In genomic region chr5:1344975-1345838, GRCh38 we compare ENCODE assay signal across 8 cellular contexts. TPM values are rescaled to one million over a fixed set of nuclear protein-coding genes. Genes with fewer than 3 reads are reported as not detected.
DNase-seq lines count a peak whose midpoint lies in the region; ATAC-seq and TF ChIP-seq lines count a peak whose summit lies in the region.

Gene CLPTM1L (minus strand): TSS chr5:1345099. CDS start chr5:1344841, 258 bp downstream.

- peaks cover 16% of the 10 kb centered on the region for H3K4me1 Mint-ChIP-seq in Calu3 (ENCODE audit: low read depth, unreplicated experiment)

- peak within 1 kb of the TSS; percentile 97 for H3K4me2 ChIP-seq in OCI-LY7 (ENCODE audit: low read length)

- ATAC-seq in GM21423 (IDR thresholded peaks at IDR 0.05; ENCODE audit: unreplicated experiment) (peak; percentile 82), mucosa of descending colon (peak; percentile 98)

- BruUV-seq in Calu3 (replicated peaks; lab: Mats Ljungman, UMichigan) (TSS peak; percentile 61), OCI-LY7 (replicated peaks; lab: Mats Ljungman, UMichigan) (TSS peak; percentile 55)

- no peaks in the 10 kb centered on the region for H3K27me3 ChIP-seq in HUES6 (ENCODE audit: control insufficient read depth, insufficient read depth, low read length)

- DNase-seq in Calu3 (peak; percentile 90), OCI-LY7 (ENCODE audit: low spot score) (peak; percentile 94), activated T-cell treated with anti-CD3 and anti-CD28 coated beads for 4 hours (peak; percentile 81), epithelial cell of prostate (ENCODE audit: low read depth, low spot score) (peak; percentile 43), mucosa of descending colon (peak; percentile 89 to 92 (median 90))
- peak; percentile 70 to 74 for DNase-seq in stimulated activated CD8-positive, alpha-beta memory T cell treated with anti-CD3 and anti-CD28 coated beads, Interleukin-4, amount 100 ng/mL, for 1 hour (ENCODE audit: low read depth in 2 of 2, low spot score in 1 of 2)

- CTCF ChIA-PET in Calu3 (lab: Charles Lee) (no interaction called here), OCI-LY7 (lab: Charles Lee; ENCODE audit: unreplicated experiment) (interaction anchor here (0.6 kb wide), 1 partner anchor 51 kb away, joined by 4 read pairs; no protein-coding TSS in a partner anchor)

- H3K9me3 Mint-ChIP-seq in Calu3 (ENCODE audit: low read depth, unreplicated experiment): no peaks in the 10 kb centered on the region

- H3K27ac ChIP-seq in HUES6 (ENCODE audit: low read depth, low read length): peak within 1 kb of the TSS; percentile 70; the same call in 1 of the 2 replicates
- peak within 1 kb of the TSS; percentile 94 for H3K27ac ChIP-seq in OCI-LY7 (ENCODE audit: low read depth, low read length, poor library complexity, severe bottlenecking)
- H3K27ac ChIP-seq in epithelial cell of prostate: peak within 1 kb of the TSS; percentile 45

- POLR2A ChIA-PET in OCI-LY7 (lab: Charles Lee): interaction anchor here (1.1 to 6.0 kb wide), 3 partner anchors 25 to 44 kb away, joined by 3 to 78 read pairs (median 3); no protein-coding TSS in a partner anchor

- intact Hi-C loops in Calu3 (cut with micrococcal nuclease; ENCODE audit: unreplicated experiment) (loop anchor here (10.0 kb wide), 1 partner anchor 300 kb away; no protein-coding TSS in a partner anchor), OCI-LY7 (cut with micrococcal nuclease; ENCODE audit: unreplicated experiment) (loop anchor here (5.0 kb wide), 1 partner anchor 1128 kb away; the partner anchor contains the start of genes CCDC127 and SDHA), mucosa of descending colon (cut with DNase I, micrococcal nuclease) (no loop called here)

- TF ChIP-seq CTCF in Calu3 (IDR thresholded peaks at IDR 0.05; ENCODE audit: unreplicated experiment): no peak
- TF ChIP-seq CTCF in OCI-LY7 (conservative IDR thresholded peaks at IDR 0.05; ENCODE audit: low read length): no peak
- TF ChIP-seq CTCF in mucosa of descending colon (IDR thresholded peaks at IDR 0.05): no peak

- H3K9ac ChIP-seq in HUES6 (ENCODE audit: low read length): peak within 1 kb of the TSS; percentile 81

- peak within 1 kb of the TSS; percentile 79 for H3K4me3 Mint-ChIP-seq in Calu3 (ENCODE audit: low read depth, unreplicated experiment)

- H3K9me3 ChIP-seq in HUES6 (ENCODE audit: control insufficient read depth, insufficient read depth, low read depth, low read length): no peaks in the 10 kb centered on the region
- H3K9me3 ChIP-seq in OCI-LY7 (ENCODE audit: low read length): no peaks in the 10 kb centered on the region
- no peaks in the 10 kb centered on the region for H3K9me3 ChIP-seq in mucosa of descending colon

- H3K4me3 ChIP-seq in HUES6 (ENCODE audit: low read depth, low read length) (peak within 1 kb of the TSS; percentile 98), OCI-LY7 (ENCODE audit: low read depth, low read length, poor library complexity, severe bottlenecking) (peak within 1 kb of the TSS; percentile 89), mucosa of descending colon (peak within 1 kb of the TSS; percentile 80)

- H3K4me1 ChIP-seq in HUES6 (ENCODE audit: control insufficient read depth, insufficient read depth, low read length): peaks cover 9% of the 10 kb centered on the region
- H3K4me1 ChIP-seq in OCI-LY7 (ENCODE audit: insufficient read depth, low read length, poor library complexity, severe bottlenecking): peaks cover 63% of the 10 kb centered on the region
- H3K4me1 ChIP-seq in mucosa of descending colon (ENCODE audit: low read depth): peaks cover 14% of the 10 kb centered on the region

- H3K27me3 Mint-ChIP-seq in Calu3 (ENCODE audit: unreplicated experiment): peaks cover 18% of the 10 kb centered on the region

- H3K79me2 ChIP-seq in OCI-LY7 (ENCODE audit: insufficient read depth, low read depth, low read length): peaks cover 47% of the 10 kb centered on the region

- H3K27ac Mint-ChIP-seq in Calu3 (ENCODE audit: unreplicated experiment): peak within 1 kb of the TSS; percentile 66

- no peaks in the 10 kb centered on the region for H3K9me2 ChIP-seq in OCI-LY7 (ENCODE audit: insufficient read depth, low read length)

- peak within 1 kb of the TSS; percentile 47; the same call in 1 of the 2 replicates for H2AFZ ChIP-seq in OCI-LY7 (ENCODE audit: low read length)

- H3K36me3 ChIP-seq in HUES6 (ENCODE audit: control insufficient read depth, insufficient read depth, low read length) (peaks cover 32% of the 10 kb centered on the region), OCI-LY7 (ENCODE audit: insufficient read depth, low read length) (peaks cover 42% of the 10 kb centered on the region), mucosa of descending colon (ENCODE audit: low read depth) (peaks cover 3% of the 10 kb centered on the region)

- no peaks in the 10 kb centered on the region for H4K20me1 ChIP-seq in OCI-LY7 (ENCODE audit: insufficient read depth, low read length)

- H3K36me3 Mint-ChIP-seq in Calu3 (ENCODE audit: insufficient read depth, unreplicated experiment): peaks cover 56% of the 10 kb centered on the region

RNA-seq across cellular contexts. Expression of gene CLPTM1L, which starts in this region (rescaled TPM):
- total RNA-seq in Calu3 (2022) (120 and 127 TPM in 2 replicates), OCI-LY7 (2022) (395 and 396 TPM in 2 replicates), mucosa of descending colon (100 to 1,000 TPM in 1 of 3 donors, 10 to 100 TPM in 2; 86.6 to 101 (median 97.6) TPM)
- 356 and 395 TPM in 2 replicates for total RNA-seq in OCI-LY7 (2014; rRNA removed; shearing (Covaris generic))

Comparison
In these comparisons a context has a peak if more than half of its experiments do, and no peak if none do; other contexts are left out.
1. Peak in every context shown above with its lines: DNase-seq, ATAC-seq, H3K4me3 ChIP-seq and H3K27ac ChIP-seq.
2. DNase-seq: peak in every context shown above with its lines; median percentile 94 in OCI-LY7; 90 in Calu3; 90 in mucosa of descending colon; 81 in activated T-cell treated with anti-CD3 and anti-CD28 coated beads for 4 hours; 72 in stimulated activated CD8-positive, alpha-beta memory T cell treated with anti-CD3 and anti-CD28 coated beads, Interleukin-4, amount 100 ng/mL, for 1 hour; 43 in epithelial cell of prostate.
3. intact Hi-C loops: an anchor here in Calu3 (10.0 kb wide) and OCI-LY7 (5.0 kb wide); none called in mucosa of descending colon.